Comparison of ENCODE assay signal across 1 cellular context in genomic region chr16:57299719-57300386, GRCh38.
A peak's percentile ranks its signal among the peaks of the same experiment; 100 is the strongest.
TF ChIP-seq lines count a peak whose summit lies in the region.

No MANE protein-coding gene starts in this region.

TF ChIP-seq in GM12878, 131 proteins besides CTCF, POLR2A, EP300 and RAD21 (continued from another document and continues in another):
- TF ChIP-seq ZBTB4 (CRISPR knock-in tag; IDR thresholded peaks at IDR 0.05) (no peak), YBX1 (IDR thresholded peaks at IDR 0.05) (no peak), NR2F1 (conservative IDR thresholded peaks at IDR 0.05) (peak; percentile 31; the same call in 1 of the 2 replicates), RB1 (IDR thresholded peaks at IDR 0.05; ENCODE audit: borderline replicate concordance) (no peak; the same call in 1 of the 2 replicates), CBX5 (IDR thresholded peaks at IDR 0.05; ENCODE audit: low read depth) (no peak), KAT2A (conservative IDR thresholded peaks at IDR 0.05; ENCODE audit: control insufficient read depth, low read depth, low read length) (no peak), YY1 (IDR thresholded peaks at IDR 0.05; ENCODE audit: low read depth, low read length) (peak; percentile 68), CREB1 (IDR thresholded peaks at IDR 0.05; ENCODE audit: low read depth) (no peak), MEF2B (IDR thresholded peaks at IDR 0.05; ENCODE audit: partially characterized antibody, poor library complexity, severe bottlenecking) (peak; percentile 97), ZZZ3 (IDR thresholded peaks at IDR 0.05; ENCODE audit: control insufficient read depth, insufficient read length, low read depth) (no peak), ZBTB40 (IDR thresholded peaks at IDR 0.05; ENCODE audit: borderline replicate concordance) (peak; percentile 62; the same call in 1 of the 2 replicates), NR2C2 (IDR thresholded peaks at IDR 0.05; ENCODE audit: borderline replicate concordance, control insufficient read depth, insufficient read length, low read depth) (no peak), HSF1 (IDR thresholded peaks at IDR 0.05; ENCODE audit: low read depth, low read length) (peak; percentile 73; the same call in 1 of the 2 replicates), NRF1 (conservative IDR thresholded peaks at IDR 0.05; ENCODE audit: low read depth, low read length) (no peak), SMAD1 (IDR thresholded peaks at IDR 0.05; ENCODE audit: low read depth, partially characterized antibody) (no peak), IKZF1 (conservative IDR thresholded peaks at IDR 0.05) (peak; percentile 87), FOXK2 (IDR thresholded peaks at IDR 0.05) (no peak; the same call in 1 of the 2 replicates), MTA2 (IDR thresholded peaks at IDR 0.05; ENCODE audit: low read depth) (no peak), HDGF (IDR thresholded peaks at IDR 0.05) (no peak), ZNF24 (IDR thresholded peaks at IDR 0.05) (peak; percentile 99), ZNF274 (IDR thresholded peaks at IDR 0.05; ENCODE audit: insufficient read depth, insufficient read length) (no peak), CEBPB (IDR thresholded peaks at IDR 0.05; ENCODE audit: borderline replicate concordance in 1 of 2, low read depth in 2 of 2, low read length in 2 of 2) (no peak), ZSCAN29 (IDR thresholded peaks at IDR 0.05) (peak; percentile 94), ATF2 (IDR thresholded peaks at IDR 0.05; ENCODE audit: low read length) (no peak), ATF7 (IDR thresholded peaks at IDR 0.05; ENCODE audit: low read depth) (peak; percentile 77), GATAD2B (conservative IDR thresholded peaks at IDR 0.05; ENCODE audit: low read depth) (peak; percentile 66), ZNF207 (IDR thresholded peaks at IDR 0.05; ENCODE audit: borderline replicate concordance) (peak; percentile 69), ZNF687 (IDR thresholded peaks at IDR 0.05) (peak; percentile 55; the same call in 1 of the 2 replicates), MYB (IDR thresholded peaks at IDR 0.05; ENCODE audit: borderline replicate concordance, low read depth, low read length) (0 out of 2 replicates have a peak, but pooled peaks have one; percentile 48), POU2F2 (IDR thresholded peaks at IDR 0.05; ENCODE audit: borderline replicate concordance, low read depth, low read length) (peak; percentile 60; the same call in 1 of the 3 replicates), TCF3 (IDR thresholded peaks at IDR 0.05; ENCODE audit: borderline replicate concordance, insufficient read depth, low read depth, low read length) (no peak), DPF2 (IDR thresholded peaks at IDR 0.05) (peak; percentile 17; the same call in 1 of the 2 replicates), MLLT1 (IDR thresholded peaks at IDR 0.05) (no peak), IRF3 (IDR thresholded peaks at IDR 0.05) (no peak), SIN3A (IDR thresholded peaks at IDR 0.05; ENCODE audit: low read depth, low read length) (0 out of 2 replicates have a peak, but pooled peaks have one; percentile 30), PAX8 (IDR thresholded peaks at IDR 0.05) (no peak), NFIC (IDR thresholded peaks at IDR 0.05; ENCODE audit: low read depth, low read length) (no peak), TAF1 (IDR thresholded peaks at IDR 0.05; ENCODE audit: borderline replicate concordance, low read depth, low read length) (no peak), SREBF1 (IDR thresholded peaks at IDR 0.05; ENCODE audit: low read length) (no peak), EED (IDR thresholded peaks at IDR 0.05; ENCODE audit: low read depth) (peak; percentile 73; the same call in 1 of the 2 replicates), RBBP5 (conservative IDR thresholded peaks at IDR 0.05) (0 out of 2 replicates have a peak, but pooled peaks have one; percentile 69), REST (IDR thresholded peaks at IDR 0.05; ENCODE audit: low read depth, low read length) (no peak)
